In genomic region chr2:85419009-85419711, GRCh38 we compare ENCODE assay signal across 8 cellular contexts. TPM values are rescaled to one million over a fixed set of nuclear protein-coding genes. Genes with fewer than 3 reads are reported as not detected.
DNase-seq lines count a peak whose midpoint lies in the region; ATAC-seq and TF ChIP-seq lines count a peak whose summit lies in the region.

No MANE protein-coding gene starts in this region.

- no peaks in the 10 kb centered on the region for H3K27me3 Mint-ChIP-seq in activated T-cell treated with anti-CD3 and anti-CD28 coated beads, Interleukin-2, amount 50 U/mL, for 4 hours (ENCODE audit: low read depth)
- H3K27me3 Mint-ChIP-seq in activated naive CD8-positive, alpha-beta T cell treated with anti-CD3 and anti-CD28 coated beads, Interleukin-2, amount 10 ng/mL, durations not matched to agents 7 days and 5 days = no peaks in the 10 kb centered on the region

- peaks cover 62 to 72% of the 10 kb centered on the region in 2 donors for H3K4me1 ChIP-seq in thyroid gland

- H3K27ac Mint-ChIP-seq in activated naive CD8-positive, alpha-beta T cell treated with anti-CD3 and anti-CD28 coated beads, Interleukin-2, amount 10 ng/mL, durations not matched to agents 7 days and 5 days = peak overlapping the region; percentile 100

- POLR2A ChIA-PET in activated naive CD8-positive, alpha-beta T cell treated with anti-CD3 and anti-CD28 coated beads, Interleukin-2, amount 10 ng/mL, durations not matched to agents 7 days and 5 days (lab: Charles Lee) = interaction anchor here (0.5 to 6.7 kb wide), 23 partner anchors 11 to 401 kb away, joined by 3 to 113 read pairs (median 6); partner anchors contain the start of genes CAPG, ELMOD3, GGCX and MAT2A

- H3K9me3 Mint-ChIP-seq in activated T-cell treated with anti-CD3 and anti-CD28 coated beads, Interleukin-2, amount 50 U/mL, for 4 hours = no peaks in the 10 kb centered on the region
- no peaks in the 10 kb centered on the region for H3K9me3 Mint-ChIP-seq in activated naive CD8-positive, alpha-beta T cell treated with anti-CD3 and anti-CD28 coated beads, Interleukin-2, amount 10 ng/mL, durations not matched to agents 7 days and 5 days

- no peak for DNase-seq in activated T-cell treated with anti-CD3 and anti-CD28 coated beads, Interleukin-2, amount 50 U/mL, for 4 hours
- DNase-seq in activated T-cell treated with anti-CD3 and anti-CD28 coated beads, Interleukin-2, amount 50 U/mL, for 1 hour = no peak
- peak; percentile 56 for DNase-seq in activated naive CD8-positive, alpha-beta T cell treated with anti-CD3 and anti-CD28 coated beads, Interleukin-2, amount 10 ng/mL, durations not matched to agents 7 days and 5 days
- DNase-seq in kidney epithelial cell (ENCODE audit: low read depth) (no peak), thyroid gland (peak; percentile 33), GDM1 (lab: John Stamatoyannopoulos, UW) (no peak), Kasumi-1 (lab: John Stamatoyannopoulos, UW) (no peak)
- DNase-seq in activated CD4-positive, CD25-positive, alpha-beta regulatory T cell (lab: John Stamatoyannopoulos, UW) = no peak

- no peaks in the 10 kb centered on the region for H3K36me3 Mint-ChIP-seq in activated T-cell treated with anti-CD3 and anti-CD28 coated beads, Interleukin-2, amount 50 U/mL, for 4 hours (ENCODE audit: insufficient read depth)
- no peaks in the 10 kb centered on the region for H3K36me3 Mint-ChIP-seq in activated naive CD8-positive, alpha-beta T cell treated with anti-CD3 and anti-CD28 coated beads, Interleukin-2, amount 10 ng/mL, durations not matched to agents 7 days and 5 days

- TF ChIP-seq CTCF in kidney epithelial cell (IDR thresholded peaks at IDR 0.05; ENCODE audit: insufficient read depth, low read length, poor library complexity, severe bottlenecking) (no peak), thyroid gland (IDR thresholded peaks at IDR 0.05) (no peak)

- no peak for ATAC-seq in activated T-cell treated with anti-CD3 and anti-CD28 coated beads, Interleukin-2, amount 50 U/mL, for 4 hours
- ATAC-seq in activated naive CD8-positive, alpha-beta T cell treated with anti-CD3 and anti-CD28 coated beads, Interleukin-2, amount 10 ng/mL, durations not matched to agents 7 days and 5 days (ENCODE audit: low read depth) = no peak

- H3K4me3 ChIP-seq in kidney epithelial cell (ENCODE audit: low read depth, low read length) (peak overlapping the region; percentile 54), thyroid gland (replicated peaks in 1 of 3) (peak overlapping the region; percentile 40 to 53 (median 51))

- peak overlapping the region; percentile 93 for H3K4me3 Mint-ChIP-seq in activated T-cell treated with anti-CD3 and anti-CD28 coated beads, Interleukin-2, amount 50 U/mL, for 4 hours
- peak overlapping the region; percentile 99 for H3K4me3 Mint-ChIP-seq in activated naive CD8-positive, alpha-beta T cell treated with anti-CD3 and anti-CD28 coated beads, Interleukin-2, amount 10 ng/mL, durations not matched to agents 7 days and 5 days

- intact Hi-C loops in thyroid gland (cut with DNase I) = loop anchor here (10.0 kb wide), 1 partner anchor 64 kb away; the partner anchor contains the start of genes ELMOD3 and RETSAT

- H3K27me3 ChIP-seq in kidney epithelial cell (ENCODE audit: control insufficient read depth, insufficient read depth, low read length) (no peaks in the 10 kb centered on the region), thyroid gland (no peaks in the 10 kb centered on the region)

- H3K36me3 ChIP-seq in kidney epithelial cell (ENCODE audit: control insufficient read depth, insufficient read depth, low read length) = no peaks in the 10 kb centered on the region
- H3K36me3 ChIP-seq in thyroid gland = no peaks in the 10 kb centered on the region

- H3K4me1 Mint-ChIP-seq in activated T-cell treated with anti-CD3 and anti-CD28 coated beads, Interleukin-2, amount 50 U/mL, for 4 hours (ENCODE audit: low read depth) = peaks cover 24% of the 10 kb centered on the region
- peaks cover 36% of the 10 kb centered on the region for H3K4me1 Mint-ChIP-seq in activated naive CD8-positive, alpha-beta T cell treated with anti-CD3 and anti-CD28 coated beads, Interleukin-2, amount 10 ng/mL, durations not matched to agents 7 days and 5 days

- no peaks in the 10 kb centered on the region for H3K9me3 ChIP-seq in thyroid gland

- WGBS in thyroid gland, 2 donors = 48 to 73% methylated on average over 10 to 13 of the region's 17 CpGs

- TF ChIP-seq POLR2A in thyroid gland (IDR thresholded peaks at IDR 0.05) = no peak

- H3K27ac ChIP-seq in thyroid gland = peak overlapping the region; percentile 97 to 98 (median 98)

RNA-seq across cellular contexts. Expression of gene SH2D6, which starts 0.6 kb away (rescaled TPM):
- total RNA-seq in activated T-cell treated with anti-CD3 and anti-CD28 coated beads, Interleukin-2, amount 50 U/mL, for 4 hours = under 1 TPM; 0.26 to 0.54 (median 0.40) TPM
- 1 to 10 TPM in 1 of 2 experiments, under 1 TPM in 1; 0.94 to 1.4 TPM for total RNA-seq in activated naive CD8-positive, alpha-beta T cell treated with anti-CD3 and anti-CD28 coated beads, Interleukin-2, amount 10 ng/mL, durations not matched to agents 7 days and 5 days
- total RNA-seq in kidney epithelial cell = 0.27 TPM in 1 of 2 replicates, not detected in the other
- total RNA-seq in thyroid gland = 1 to 10 TPM; 1.6 to 9.0 (median 4.1) TPM

RNA-seq across cellular contexts. Expression of gene CAPG, which starts 9.0 kb away (rescaled TPM):
- 10 to 100 TPM in 1 of 3 donors, 1 to 10 TPM in 2; 9.1 to 10.9 (median 9.5) TPM for total RNA-seq in activated T-cell treated with anti-CD3 and anti-CD28 coated beads, Interleukin-2, amount 50 U/mL, for 4 hours
- total RNA-seq in activated naive CD8-positive, alpha-beta T cell treated with anti-CD3 and anti-CD28 coated beads, Interleukin-2, amount 10 ng/mL, durations not matched to agents 7 days and 5 days = 100 to 1,000 TPM; 263 to 279 TPM
- total RNA-seq in kidney epithelial cell (260 and 284 TPM in 2 replicates), thyroid gland (100 to 1,000 TPM; 155 to 257 (median 225) TPM)

Comparison
In these comparisons a context has a peak if more than half of its experiments do, and no peak if none do; other contexts are left out.
1. DNase-seq: peak in activated naive CD8-positive, alpha-beta T cell treated with anti-CD3 and anti-CD28 coated beads, Interleukin-2, amount 10 ng/mL, durations not matched to agents 7 days and 5 days (single experiment) and thyroid gland (2 of 2); none in activated T-cell treated with anti-CD3 and anti-CD28 coated beads, Interleukin-2, amount 50 U/mL, for 4 hours (single experiment), activated T-cell treated with anti-CD3 and anti-CD28 coated beads, Interleukin-2, amount 50 U/mL, for 1 hour (single experiment), kidney epithelial cell (single experiment), GDM1 (single experiment), Kasumi-1 (0 of 2) and activated CD4-positive, CD25-positive, alpha-beta regulatory T cell (0 of 4).
2. RNA of gene CAPG, which starts 9.0 kb away (total RNA-seq): 260 to 284 TPM in kidney epithelial cell, 263 to 279 TPM in activated naive CD8-positive, alpha-beta T cell treated with anti-CD3 and anti-CD28 coated beads, Interleukin-2, amount 10 ng/mL, durations not matched to agents 7 days and 5 days and 155 to 257 TPM in thyroid gland; 9.1 to 10.9 TPM in activated T-cell treated with anti-CD3 and anti-CD28 coated beads, Interleukin-2, amount 50 U/mL, for 4 hours; every median in the first group is over 10 times any median in the second.